ENCODE assay signal across 20 cellular contexts in genomic region chr5:149156435-149157083, GRCh38. TPM values are rescaled to one million over a fixed set of nuclear protein-coding genes. Genes with fewer than 3 reads are reported as not detected.
DNase-seq lines count a peak whose midpoint lies in the region; ATAC-seq and TF ChIP-seq lines count a peak whose summit lies in the region.
"Had no signal": no experiment of that assay in that cellular context is flagged by ENCODE, and none has a peak within 500 bp of the region (broad histone marks: within the 10 kb centered on the region; RNA-seq: fewer than 3 reads in every experiment).

No MANE protein-coding gene starts in this region.

- no peaks in the 10 kb centered on the region for H3K9me3 Mint-ChIP-seq in MCF 10A (ENCODE audit: unreplicated experiment)
- H3K9me3 Mint-ChIP-seq in activated T-helper 17 cell treated with anti-CD3 and anti-CD28 coated beads, Interleukin-2, amount 50 U/mL, for 72 hours = no peaks in the 10 kb centered on the region
- H3K9me3 Mint-ChIP-seq: CD14-positive monocyte; T-helper 1 cell treated with Interleukin-12 subunit alpha and Interleukin-12 subunit beta and Interleukin-4 antibody, amounts not matched to agents 30 μg/mL and 1 μg/mL, for 36 hours had no signal

- no peak overlapping the region for H3K4me2 ChIP-seq in mammary epithelial cell (ENCODE audit: insufficient read depth, low read depth, low read length)

- H3K9me3 ChIP-seq in mammary epithelial cell (replicated peaks; ENCODE audit: insufficient read depth, low read length) (no peaks in the 10 kb centered on the region), right cardiac atrium (ENCODE audit: control insufficient read depth, low read length) (no peaks in the 10 kb centered on the region)
- H3K9me3 ChIP-seq: adrenal gland, body of pancreas, ovary, upper lobe of right lung had no signal

- no peak overlapping the region for H3K27ac ChIP-seq in mammary epithelial cell (ENCODE audit: insufficient read depth, low read depth, low read length)
- H3K27ac ChIP-seq in right cardiac atrium (ENCODE audit: low read length) = peak overlapping the region; percentile 75
- H3K27ac ChIP-seq: adrenal gland, body of pancreas, ovary, upper lobe of right lung had no signal

- peaks cover 51% of the 10 kb centered on the region for H3K79me2 ChIP-seq in mammary epithelial cell (ENCODE audit: insufficient read depth, low read length)

- H2AFZ ChIP-seq in mammary epithelial cell (ENCODE audit: low read depth, low read length) = no peak overlapping the region

- peak; percentile 81 for ATAC-seq in activated T-helper 17 cell treated with anti-CD3 and anti-CD28 coated beads, Interleukin-2, amount 50 U/mL, for 72 hours (replicated peaks)
- ATAC-seq in right cardiac atrium (peak in 1 of 2 donors; percentile 29), GM21529 (IDR thresholded peaks at IDR 0.05; ENCODE audit: unreplicated experiment) (no peak), GM21360 (IDR thresholded peaks at IDR 0.05; ENCODE audit: unreplicated experiment) (no peak), GM18861 (IDR thresholded peaks at IDR 0.05; ENCODE audit: unreplicated experiment) (no peak)
- ATAC-seq: activated CD8-positive, alpha-beta T cell treated with anti-CD3 and anti-CD28 coated beads, Interleukin-2, amount 10 ng/mL, durations not matched to agents 7 days and 5 days; body of pancreas; GM12878; upper lobe of right lung had no signal

- peaks cover 29% of the 10 kb centered on the region for H3K4me1 ChIP-seq in mammary epithelial cell (ENCODE audit: insufficient read depth, low read length)
- H3K4me1 ChIP-seq in right cardiac atrium (ENCODE audit: control insufficient read depth, insufficient read depth, low read length) = peaks cover 44% of the 10 kb centered on the region

- peaks cover 83% of the 10 kb centered on the region for H3K4me1 Mint-ChIP-seq in MCF 10A (ENCODE audit: insufficient read depth, unreplicated experiment)
- H3K4me1 Mint-ChIP-seq in activated T-helper 17 cell treated with anti-CD3 and anti-CD28 coated beads, Interleukin-2, amount 50 U/mL, for 72 hours = no peaks in the 10 kb centered on the region

- CTCF ChIA-PET in MCF 10A (lab: Yijun Ruan, JAX) (interaction anchor here (0.7 to 6.7 kb wide), 9 partner anchors 10 to 1578 kb away, joined by 3 to 93 read pairs (median 4); partner anchors contain the start of gene ABLIM3), mammary epithelial cell (lab: Charles Lee; ENCODE audit: low non-redundant PET) (interaction anchor here (0.6 kb wide), 1 partner anchor 29 kb away, joined by 6 read pairs; no protein-coding TSS in a partner anchor)

- BruUV-seq in MCF 10A (replicated peaks; lab: Mats Ljungman, UMichigan) (no TSS peak), mammary epithelial cell (replicated peaks; lab: Mats Ljungman, UMichigan) (no TSS peak)

- H3K27ac Mint-ChIP-seq in MCF 10A (ENCODE audit: low read depth, unreplicated experiment) = peak overlapping the region; percentile 1
- no peak overlapping the region for H3K27ac Mint-ChIP-seq in activated T-helper 17 cell treated with anti-CD3 and anti-CD28 coated beads, Interleukin-2, amount 50 U/mL, for 72 hours
- H3K27ac Mint-ChIP-seq: activated CD8-positive, alpha-beta T cell treated with anti-CD3 and anti-CD28 coated beads, Interleukin-2, amount 10 ng/mL, durations not matched to agents 7 days and 5 days; CD14-positive monocyte; T-helper 1 cell treated with Interleukin-12 subunit alpha and Interleukin-12 subunit beta and Interleukin-4 antibody, amounts not matched to agents 30 μg/mL and 1 μg/mL, for 36 hours had no signal

- 86% methylated on average over 4 of the region's 4 CpGs for WGBS in mammary epithelial cell (ENCODE audit: low coverage, missing lambda C conversion rate)
- 64% methylated on average over 4 of the region's 4 CpGs for WGBS in right cardiac atrium

- H3K27me3 ChIP-seq in mammary epithelial cell (ENCODE audit: insufficient read depth, low read length) (no peaks in the 10 kb centered on the region), right cardiac atrium (ENCODE audit: control insufficient read depth, insufficient read depth) (no peaks in the 10 kb centered on the region)
- H3K27me3 ChIP-seq: adrenal gland, body of pancreas, ovary, upper lobe of right lung had no signal

- H3K4me3 ChIP-seq in mammary epithelial cell (replicated peaks in 1 of 3; ENCODE audit: insufficient read depth in 1 of 3, low read depth in 2 of 3, low read length in 3 of 3) (no peak overlapping the region), right cardiac atrium (ENCODE audit: low read length) (no peak overlapping the region)
- H3K4me3 ChIP-seq: adrenal gland, body of pancreas, GM12878, ovary, upper lobe of right lung had no signal

- dilution Hi-C loops in mammary epithelial cell (cut with HindIII; ENCODE audit: low sequenced_read_pairs) = no loop called here

- H4K20me1 ChIP-seq in mammary epithelial cell (ENCODE audit: insufficient read depth, low read length) = no peaks in the 10 kb centered on the region

- TF ChIP-seq CTCF in MCF 10A (IDR thresholded peaks at IDR 0.05; ENCODE audit: unreplicated experiment) (no peak), mammary epithelial cell (conservative IDR thresholded peaks at IDR 0.05 in 1 of 2, IDR thresholded peaks at IDR 0.05 in 1 of 2; ENCODE audit: extremely low read depth in 1 of 2, insufficient read depth in 1 of 2, low read depth in 1 of 2, low read length in 2 of 2) (no peak)

- POLR2A ChIA-PET in MCF 10A (lab: Yijun Ruan, JAX) = interaction anchor here (0.7 to 6.2 kb wide), 3 partner anchors 12 to 76 kb away, joined by 3 to 100 read pairs (median 3); partner anchors contain the start of gene ABLIM3

- no peak overlapping the region for H3K4me3 Mint-ChIP-seq in MCF 10A (ENCODE audit: unreplicated experiment)
- no peak overlapping the region for H3K4me3 Mint-ChIP-seq in activated T-helper 17 cell treated with anti-CD3 and anti-CD28 coated beads, Interleukin-2, amount 50 U/mL, for 72 hours
- H3K4me3 Mint-ChIP-seq: activated CD8-positive, alpha-beta T cell treated with anti-CD3 and anti-CD28 coated beads, Interleukin-2, amount 10 ng/mL, durations not matched to agents 7 days and 5 days; CD14-positive monocyte; T-helper 1 cell treated with Interleukin-12 subunit alpha and Interleukin-12 subunit beta and Interleukin-4 antibody, amounts not matched to agents 30 μg/mL and 1 μg/mL, for 36 hours had no signal

- DNase-seq in MCF 10A (ENCODE audit: unreplicated experiment) (no peak), mammary epithelial cell (no peak), right cardiac atrium (no peak)
- DNase-seq: activated CD4-positive, CD25-positive, alpha-beta regulatory T cell treated with anti-CD3 and anti-CD28 coated beads, Interleukin-2, amount 50 U/mL, for 72 hours; activated CD8-positive, alpha-beta T cell treated with anti-CD3 and anti-CD28 coated beads, Interleukin-2, amount 10 ng/mL, durations not matched to agents 7 days and 5 days; activated gamma-delta T cell treated with Interleukin-2 at 50 U/mL for 16 hours; adrenal gland; body of pancreas; DND-41; kidney; ovary; stimulated activated CD4-positive, alpha-beta T cell treated with anti-CD3 and anti-CD28 coated beads, Interleukin-2, amount 100 ng/mL, for 48 hours; upper lobe of right lung had no signal

- in situ Hi-C loops in mammary epithelial cell (cut with MboI; ENCODE audit: low sequenced_read_pairs in 2 of 2) = no loop called here

- H3K27me3 Mint-ChIP-seq in MCF 10A (ENCODE audit: insufficient read depth, unreplicated experiment) = no peaks in the 10 kb centered on the region
- peaks cover 8% of the 10 kb centered on the region for H3K27me3 Mint-ChIP-seq in activated T-helper 17 cell treated with anti-CD3 and anti-CD28 coated beads, Interleukin-2, amount 50 U/mL, for 72 hours

- H3K36me3 ChIP-seq in mammary epithelial cell (ENCODE audit: insufficient read depth, low read length) = no peaks in the 10 kb centered on the region
- H3K36me3 ChIP-seq: adrenal gland, ovary, upper lobe of right lung had no signal

- intact Hi-C loops in MCF 10A (cut with micrococcal nuclease) = no loop called here
- intact Hi-C loops in mammary epithelial cell (cut with micrococcal nuclease) = no loop called here
- intact Hi-C loops in right cardiac atrium (cut with DNase I) = no loop called here

- H3K36me3 Mint-ChIP-seq in MCF 10A (ENCODE audit: insufficient read depth, unreplicated experiment) = no peaks in the 10 kb centered on the region
- no peaks in the 10 kb centered on the region for H3K36me3 Mint-ChIP-seq in activated T-helper 17 cell treated with anti-CD3 and anti-CD28 coated beads, Interleukin-2, amount 50 U/mL, for 72 hours (ENCODE audit: low read depth)
- H3K36me3 Mint-ChIP-seq: CD14-positive monocyte had no signal

- H3K9ac ChIP-seq in mammary epithelial cell (ENCODE audit: insufficient read depth, low read length) = no peak overlapping the region

RNA-seq across cellular contexts. Expression of gene ABLIM3, which starts 15.3 kb away (rescaled TPM):
- total RNA-seq in MCF 10A (2022) = 168 and 206 TPM in 2 replicates
- total RNA-seq in mammary epithelial cell = 10 to 100 TPM; 17.3 to 38.6 TPM
- polyA plus RNA-seq in mammary epithelial cell = 21.6 TPM
- polyA minus RNA-seq in mammary epithelial cell = 34.9 TPM
- under 1 TPM; 0.41 to 0.61 TPM for total RNA-seq in activated T-helper 17 cell treated with anti-CD3 and anti-CD28 coated beads, Interleukin-2, amount 50 U/mL, for 72 hours
- 100 to 1,000 TPM; 140 to 185 (median 161) TPM for total RNA-seq in right cardiac atrium
- polyA plus RNA-seq in right cardiac atrium = 81.3 TPM
- total RNA-seq: activated CD8-positive, alpha-beta T cell treated with anti-CD3 and anti-CD28 coated beads, Interleukin-2, amount 10 ng/mL, durations not matched to agents 7 days and 5 days; GM12878 had no signal

Comparison
In these comparisons a context has a peak if more than half of its experiments do, and no peak if none do; other contexts are left out.
1. RNA of gene ABLIM3, which starts 15.3 kb away (total RNA-seq): 168 to 206 TPM in MCF 10A, 140 to 185 TPM in right cardiac atrium and 17.3 to 38.6 TPM in mammary epithelial cell; 0.41 to 0.61 TPM in activated T-helper 17 cell treated with anti-CD3 and anti-CD28 coated beads, Interleukin-2, amount 50 U/mL, for 72 hours; every median in the first group is over 10 times any median in the second.